Comparison of ENCODE assay signal across 25 cellular contexts in the genomic region with DNA sequence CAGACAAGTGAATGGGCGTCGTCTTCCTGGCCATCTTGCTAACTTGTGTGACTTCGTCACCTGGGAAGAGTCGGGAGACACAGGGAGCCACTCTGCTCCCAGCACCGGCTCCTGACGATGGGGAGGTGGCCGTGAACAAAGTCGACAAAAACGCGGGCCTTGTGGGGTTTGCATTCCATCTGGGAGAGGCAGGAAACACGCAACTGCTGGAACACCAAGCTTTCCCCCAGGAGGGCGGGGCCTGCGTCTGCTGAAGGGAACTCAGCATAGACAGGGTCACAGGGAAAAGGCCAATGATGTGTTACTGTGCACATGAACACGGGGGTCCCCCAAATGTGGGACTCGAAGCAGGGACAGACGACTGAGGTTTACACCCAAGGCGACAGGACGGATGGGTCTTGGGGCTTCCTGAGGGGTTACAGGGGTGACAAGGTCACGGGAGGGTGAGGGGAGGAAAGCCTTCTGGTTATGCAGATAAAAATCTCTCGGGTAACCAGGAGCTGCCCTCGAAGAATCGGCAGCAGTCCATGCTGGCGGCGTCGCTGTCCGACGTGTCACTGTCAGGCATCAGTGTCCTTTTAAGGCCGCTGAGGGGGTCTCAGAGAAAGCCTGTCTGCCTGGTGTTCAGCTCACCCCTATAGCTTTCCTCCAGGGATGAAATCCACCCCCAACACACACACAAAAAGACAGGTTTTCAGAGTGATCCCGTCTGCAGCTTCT. TPM values are rescaled to one million over a fixed set of nuclear protein-coding genes. Genes with fewer than 3 reads are reported as not detected.
A peak's percentile ranks its signal among the peaks of the same experiment; 100 is the strongest.
DNase-seq lines count a peak whose midpoint lies in the region; ATAC-seq and TF ChIP-seq lines count a peak whose summit lies in the region.
"Had no signal": no experiment of that assay in that cellular context is flagged by ENCODE, and none has a peak within 500 bp of the region (broad histone marks: within the 10 kb centered on the region; RNA-seq: fewer than 3 reads in every experiment).

No MANE protein-coding gene starts in this region.

- WGBS in tibial nerve, 2 donors = 60 to 70% methylated on average over 29 of the region's 29 CpGs
- 70 to 76% (median 75%) methylated on average over 29 of the region's 29 CpGs for WGBS in stomach, 5 donors

- H3K4me1 ChIP-seq in BLaER1 (peaks cover 85% of the 10 kb centered on the region), GM23338 (ENCODE audit: insufficient read depth) (no peaks in the 10 kb centered on the region), tibial nerve (peaks cover 0 to 32% (median 6%) of the 10 kb centered on the region in 4 donors), stomach (peaks cover 24 to 44% (median 33%) of the 10 kb centered on the region in 4 donors)

- intact Hi-C loops in stomach (cut with DNase I; ENCODE audit: low total_unique reads) = no loop called here

- TF ChIP-seq POLR2A in tibial nerve (IDR thresholded peaks at IDR 0.05) (no peak), stomach (IDR thresholded peaks at IDR 0.05) (no peak)

- peak overlapping the region; percentile 86 for H3K4me2 ChIP-seq in BLaER1
- H3K4me2 ChIP-seq in GM23338 = no peak overlapping the region
- H3K4me2 ChIP-seq: SK-N-SH had no signal

- no peaks in the 10 kb centered on the region for H3F3A ChIP-seq in GM23338 (replicated peaks; ENCODE audit: low read depth)

- H3K9me3 ChIP-seq in BLaER1 = no peaks in the 10 kb centered on the region
- peaks cover 0 to 7% (median 0%) of the 10 kb centered on the region in 4 donors for H3K9me3 ChIP-seq in tibial nerve
- no peaks in the 10 kb centered on the region for H3K9me3 ChIP-seq in stomach
- H3K9me3 ChIP-seq: MG63, SK-N-SH had no signal

- TF ChIP-seq CTCF in GM23338 (conservative IDR thresholded peaks at IDR 0.05; ENCODE audit: low read depth in 2 of 2) (no peak), progenitor cell of endocrine pancreas (IDR thresholded peaks at IDR 0.05; ENCODE audit: unreplicated experiment) (no peak), tibial nerve (IDR thresholded peaks at IDR 0.05) (no peak), stomach (IDR thresholded peaks at IDR 0.05) (no peak)

- H3K4me3 Mint-ChIP-seq in GM23338 (no peak overlapping the region), progenitor cell of endocrine pancreas (ENCODE audit: low read depth) (no peak overlapping the region)
- H3K4me3 Mint-ChIP-seq: CD4-positive, alpha-beta memory T cell had no signal

- H3K27ac Mint-ChIP-seq in GM23338 (no peak overlapping the region), progenitor cell of endocrine pancreas (peak overlapping the region; percentile 29)
- H3K27ac Mint-ChIP-seq: CD4-positive, alpha-beta memory T cell had no signal

- no peaks in the 10 kb centered on the region for H3K79me2 ChIP-seq in GM23338 (replicated peaks; ENCODE audit: insufficient read depth)

- H3K9me3 Mint-ChIP-seq in GM23338 = peaks cover 3% of the 10 kb centered on the region; the same call in 1 of the 3 replicates
- no peaks in the 10 kb centered on the region for H3K9me3 Mint-ChIP-seq in progenitor cell of endocrine pancreas (ENCODE audit: low read depth)
- H3K9me3 Mint-ChIP-seq: CD4-positive, alpha-beta memory T cell had no signal

- peaks cover 7% of the 10 kb centered on the region for H3K4me1 Mint-ChIP-seq in GM23338
- H3K4me1 Mint-ChIP-seq in progenitor cell of endocrine pancreas (ENCODE audit: low read depth) = peaks cover 10% of the 10 kb centered on the region
- H3K4me1 Mint-ChIP-seq: CD4-positive, alpha-beta memory T cell had no signal

- no peak overlapping the region for H3K27ac ChIP-seq in BLaER1
- no peak overlapping the region for H3K27ac ChIP-seq in GM23338 (ENCODE audit: low read depth)
- no peak overlapping the region for H3K27ac ChIP-seq in tibial nerve
- no peak overlapping the region for H3K27ac ChIP-seq in stomach

- H3K27me3 Mint-ChIP-seq in GM23338 (ENCODE audit: insufficient read depth, low read depth, poor library complexity) (peaks cover 5% of the 10 kb centered on the region), progenitor cell of endocrine pancreas (peaks cover 7% of the 10 kb centered on the region)

- no peaks in the 10 kb centered on the region for H4K20me1 ChIP-seq in BLaER1
- no peaks in the 10 kb centered on the region for H4K20me1 ChIP-seq in GM23338 (replicated peaks; ENCODE audit: insufficient read depth)

- H3K27me3 ChIP-seq in BLaER1 (no peaks in the 10 kb centered on the region), GM23338 (ENCODE audit: insufficient read depth) (no peaks in the 10 kb centered on the region), tibial nerve (no peaks in the 10 kb centered on the region), stomach (no peaks in the 10 kb centered on the region)
- H3K27me3 ChIP-seq: MG63 had no signal

- H3K36me3 ChIP-seq in BLaER1 (no peaks in the 10 kb centered on the region), GM23338 (ENCODE audit: insufficient read depth) (no peaks in the 10 kb centered on the region), tibial nerve (no peaks in the 10 kb centered on the region), stomach (peaks cover 9 to 72% (median 49%) of the 10 kb centered on the region in 4 donors)
- H3K36me3 ChIP-seq: MG63 had no signal

- ATAC-seq in GM23338 = no peak
- ATAC-seq: PC-3 had no signal

- H3K9ac ChIP-seq in BLaER1 = no peak overlapping the region
- H3K9ac ChIP-seq: SK-N-SH had no signal

- H3K4me3 ChIP-seq in BLaER1 = no peak overlapping the region
- no peak overlapping the region for H3K4me3 ChIP-seq in GM23338
- no peak overlapping the region for H3K4me3 ChIP-seq in tibial nerve
- no peak overlapping the region for H3K4me3 ChIP-seq in stomach
- H3K4me3 ChIP-seq: MG63 had no signal

- no peaks in the 10 kb centered on the region for H3K9me2 ChIP-seq in GM23338 (ENCODE audit: insufficient read depth)
- H3K9me2 ChIP-seq: SK-N-SH had no signal

- peak; percentile 39 for DNase-seq in GM23338 (ENCODE audit: low spot score)
- peak; percentile 43 for DNase-seq in left kidney (ENCODE audit: low read depth, low spot score)
- DNase-seq in progenitor cell of endocrine pancreas (ENCODE audit: low spot score, unreplicated experiment) = no peak
- no peak for DNase-seq in NCI-H1048 (lab: John Stamatoyannopoulos, UW)
- DNase-seq in tibial nerve (ENCODE audit: low spot score in 2 of 2) = no peak
- DNase-seq in stomach = no peak
- DNase-seq: C1 segment of cervical spinal cord; CD4-positive, alpha-beta memory T cell; COR-L47; DMS53; GOT3; IMR-90; KG1; MG63; NCI-H1694; NCI-H2081 treated with DMSO at 0.1 percent for 48 hours; NCI-H446 treated with DMSO at 0.1 percent for 48 hours; NCI-H526; NCI-H82; NK-92 treated with Interleukin-12 subunit alpha and Interleukin-12 subunit beta, amount 100 ng/mL, for 24 hours; PC-3; SK-N-SH had no signal

- TF ChIP-seq EP300 in tibial nerve (IDR thresholded peaks at IDR 0.05) (no peak), stomach (IDR thresholded peaks at IDR 0.05) (no peak)

- H3K36me3 Mint-ChIP-seq in GM23338 (ENCODE audit: low read depth) (no peaks in the 10 kb centered on the region; the same call in 2 of the 3 replicates), progenitor cell of endocrine pancreas (ENCODE audit: insufficient read depth) (no peaks in the 10 kb centered on the region)
- H3K36me3 Mint-ChIP-seq: CD4-positive, alpha-beta memory T cell had no signal

- H2AFZ ChIP-seq in GM23338 = no peak overlapping the region

TF ChIP-seq in GM23338, 12 proteins besides CTCF, POLR2A, EP300 and RAD21 (continues in another document):
- no peak for TF ChIP-seq EZH2phosphoT487 (IDR thresholded peaks at IDR 0.05; ENCODE audit: unreplicated experiment)
- no peak for TF ChIP-seq ZNF114 (CRISPR knock-in tag; IDR thresholded peaks at IDR 0.05)

RNA-seq across cellular contexts. Expression of a gene that starts 28.2 kb away (rescaled TPM):
- not detected in 2 replicates for total RNA-seq in GM23338 (2014; rRNA removed; shearing (Covaris generic))
- polyA plus RNA-seq in GM23338 (2016; fragmentation: Nextera tagmentation; extraction: Ambion mirVana) (not detected in 2 replicates), stomach (not detected)
- total RNA-seq in progenitor cell of endocrine pancreas (not detected in 2 replicates), tibial nerve (not detected), stomach (not detected)
- total RNA-seq: CD4-positive, alpha-beta memory T cell; Daoy; IMR-90; PC-3 had no signal
- polyA plus RNA-seq: AG04450; CD4-positive, alpha-beta memory T cell; IMR-90; SK-N-SH had no signal

RNA-seq across cellular contexts. Expression of a gene that starts 51.1 kb away (rescaled TPM):
- total RNA-seq in GM23338 (2014; rRNA removed; shearing (Covaris generic)) = 15.7 and 16.5 TPM in 2 replicates
- polyA plus RNA-seq in GM23338 (2016; fragmentation: Nextera tagmentation; extraction: Ambion mirVana) (13.6 and 14.7 TPM in 2 replicates), stomach (100 to 1,000 TPM in 1 of 3 donors, 10 to 100 TPM in 2; 61.3 to 308 (median 72.6) TPM)
- total RNA-seq in progenitor cell of endocrine pancreas (1.2 and 1.6 TPM in 2 replicates), tibial nerve (100 to 1,000 TPM in 1 of 4 donors, 10 to 100 TPM in 3; 41.4 to 108 (median 62.1) TPM), stomach (100 to 1,000 TPM; 182 to 657 (median 436) TPM)
- total RNA-seq: CD4-positive, alpha-beta memory T cell had no signal
- polyA plus RNA-seq: CD4-positive, alpha-beta memory T cell had no signal

RNA-seq across cellular contexts. Expression of a gene that starts 52.4 kb away (rescaled TPM):
- total RNA-seq in GM23338 (2014; rRNA removed; shearing (Covaris generic)) = 21.4 and 26.9 TPM in 2 replicates
- polyA plus RNA-seq in GM23338 (2016; fragmentation: Nextera tagmentation; extraction: Ambion mirVana) (17.4 and 22.4 TPM in 2 replicates), stomach (10 to 100 TPM; 38.8 to 83.8 (median 62.9) TPM)
- total RNA-seq in progenitor cell of endocrine pancreas (49.9 and 52.0 TPM in 2 replicates), tibial nerve (1 to 10 TPM in 1 of 4 donors, under 1 TPM in 1, not detected in 2; 0.63 to 2.1 TPM), stomach (100 to 1,000 TPM in 2 of 5 donors, 10 to 100 TPM in 2, 1 to 10 TPM in 1; 8.8 to 187 (median 25.6) TPM)
- total RNA-seq: CD4-positive, alpha-beta memory T cell; IMR-90 had no signal
- polyA plus RNA-seq: CD4-positive, alpha-beta memory T cell had no signal

Comparison
In these comparisons a context has a peak if more than half of its experiments do, and no peak if none do; other contexts are left out.
1. DNase-seq: peak in GM23338 (single experiment) and left kidney (single experiment); none in progenitor cell of endocrine pancreas (single experiment), NCI-H1048 (single experiment), tibial nerve (0 of 2) and stomach (single experiment).